ENCODE assay signal across 11 cellular contexts in the genomic region with DNA sequence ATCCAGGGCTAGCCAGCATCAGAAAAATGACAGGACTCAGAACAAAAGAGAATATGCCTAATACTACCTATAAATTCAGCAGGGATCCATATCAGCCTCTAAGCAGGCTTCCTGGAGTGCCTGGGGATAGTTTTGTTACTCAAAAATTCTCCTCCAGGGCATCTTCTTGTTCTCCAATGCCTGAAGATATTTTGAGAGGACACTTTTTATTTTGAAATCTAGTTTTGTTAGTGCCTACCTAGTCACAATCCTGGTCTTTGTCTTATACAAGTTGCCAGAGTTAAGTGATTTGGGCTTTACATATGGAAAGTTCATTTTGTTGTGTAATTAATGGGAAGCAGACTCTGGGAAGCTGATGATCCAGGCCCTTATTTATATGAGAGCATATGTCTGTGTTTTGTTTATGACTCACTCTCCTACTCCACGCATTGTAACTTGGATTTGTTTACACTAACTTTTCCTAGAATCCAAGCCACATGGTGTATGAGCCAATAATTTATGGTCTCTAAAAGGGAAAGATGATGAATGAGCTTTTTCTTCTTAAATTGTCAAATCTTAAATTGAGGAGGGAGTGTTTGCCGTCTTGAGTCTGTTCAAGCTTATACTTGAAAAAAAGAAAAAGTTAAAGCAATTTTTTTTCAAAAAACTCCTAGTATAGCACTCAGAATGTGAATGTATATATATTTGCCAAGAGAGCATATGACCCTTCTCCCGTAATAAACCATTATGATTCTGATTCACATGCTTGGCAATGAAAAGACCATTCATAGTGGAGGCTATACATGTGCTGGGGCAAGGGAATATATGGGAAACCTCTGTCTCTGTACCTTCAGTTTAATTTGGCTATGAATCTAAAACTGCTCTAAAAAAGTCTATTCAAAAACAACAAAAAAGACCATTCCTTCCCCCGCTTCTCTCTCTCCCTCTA.
DNase-seq lines count a peak whose midpoint lies in the region; ATAC-seq and TF ChIP-seq lines count a peak whose summit lies in the region.
"Had no signal": no experiment of that assay in that cellular context is flagged by ENCODE, and none has a peak within 500 bp of the region (broad histone marks: within the 10 kb centered on the region; RNA-seq: fewer than 3 reads in every experiment).

No MANE protein-coding gene starts in this region.

- TF ChIP-seq CTCF in osteocyte (IDR thresholded peaks at IDR 0.05), result no peak

- no peaks in the 10 kb centered on the region for H3K9me3 Mint-ChIP-seq in osteocyte (ENCODE audit: unreplicated experiment)
- H3K9me3 Mint-ChIP-seq: CD8-positive, alpha-beta memory T cell; T-helper 2 cell treated with Interferon-gamma antibody and Interleukin-4, amounts not matched to agents 5 μg/mL and 100 μg/mL, for 36 hours had no signal

- DNase-seq in COLO829 (ENCODE audit: low spot score) (peak; percentile 85), NCI-H460 (ENCODE audit: extremely low read depth, low read depth) (peak; percentile 44), epithelial cell of prostate (ENCODE audit: low read depth, low spot score) (peak; percentile 3), osteocyte (ENCODE audit: extremely low spot score, unreplicated experiment) (no peak), NOMO-1 treated with DMSO at 0.1 percent for 48 hours (lab: John Stamatoyannopoulos, UW; ENCODE audit: unreplicated experiment) (no peak), posterior cingulate gyrus (no peak), DMS79 (lab: John Stamatoyannopoulos, UW) (no peak)
- DNase-seq: CD8-positive, alpha-beta memory T cell; NCI-H524 had no signal

- intact Hi-C loops in posterior cingulate gyrus (cut with DNase I), result no loop called here

- peaks cover 38% of the 10 kb centered on the region for H3K4me1 Mint-ChIP-seq in osteocyte (ENCODE audit: unreplicated experiment)
- H3K4me1 Mint-ChIP-seq: CD8-positive, alpha-beta memory T cell had no signal

- no peak overlapping the region for H3K4me3 Mint-ChIP-seq in osteocyte (ENCODE audit: unreplicated experiment)
- H3K4me3 Mint-ChIP-seq: CD8-positive, alpha-beta memory T cell; T-helper 2 cell treated with Interferon-gamma antibody and Interleukin-4, amounts not matched to agents 5 μg/mL and 100 μg/mL, for 36 hours had no signal

- ATAC-seq in GM21717 (IDR thresholded peaks at IDR 0.05; ENCODE audit: unreplicated experiment), result no peak

- H3K36me3 Mint-ChIP-seq in osteocyte (ENCODE audit: unreplicated experiment), result peaks cover 46% of the 10 kb centered on the region
- H3K36me3 Mint-ChIP-seq: CD8-positive, alpha-beta memory T cell had no signal

- H3K27ac ChIP-seq in epithelial cell of prostate, result no peak overlapping the region

- peak overlapping the region; percentile 91 for H3K27ac Mint-ChIP-seq in osteocyte (ENCODE audit: unreplicated experiment)
- H3K27ac Mint-ChIP-seq: T-helper 2 cell treated with Interferon-gamma antibody and Interleukin-4, amounts not matched to agents 5 μg/mL and 100 μg/mL, for 36 hours had no signal

- H3K27me3 Mint-ChIP-seq in osteocyte (ENCODE audit: unreplicated experiment), result no peaks in the 10 kb centered on the region

Comparison
In these comparisons a context has a peak if more than half of its experiments do, and no peak if none do; other contexts are left out.
1. DNase-seq: peak in COLO829 (single experiment), NCI-H460 (single experiment) and epithelial cell of prostate (single experiment); none in osteocyte (single experiment), NOMO-1 treated with DMSO at 0.1 percent for 48 hours (single experiment), posterior cingulate gyrus (0 of 10) and DMS79 (single experiment).